ENCODE assay signal across 10 cellular contexts in genomic region chr20:33631910-33632309, GRCh38. TPM values are rescaled to one million over a fixed set of nuclear protein-coding genes. Genes with fewer than 3 reads are reported as not detected.
"Had no signal": no experiment of that assay in that cellular context is flagged by ENCODE, and none has a peak within 500 bp of the region (broad histone marks: within the 10 kb centered on the region; RNA-seq: fewer than 3 reads in every experiment).

No MANE protein-coding gene starts in this region.

RNA-seq across cellular contexts. Expression of gene C20orf144, which starts 30.2 kb away (rescaled TPM):
- total RNA-seq: kidney epithelial cell, left colon, left lobe of liver, left ventricle myocardium inferior, left ventricle myocardium superior, liver, lower leg skin, lower lobe of right lung, mesenteric fat pad had no signal
- polyA plus RNA-seq: liver had no signal

RNA-seq across cellular contexts. Expression of gene ACTL10, which starts 34.8 kb away (rescaled TPM):
- total RNA-seq: myocyte had no signal
